ENCODE assay signal across 8 cellular contexts in the genomic region with DNA sequence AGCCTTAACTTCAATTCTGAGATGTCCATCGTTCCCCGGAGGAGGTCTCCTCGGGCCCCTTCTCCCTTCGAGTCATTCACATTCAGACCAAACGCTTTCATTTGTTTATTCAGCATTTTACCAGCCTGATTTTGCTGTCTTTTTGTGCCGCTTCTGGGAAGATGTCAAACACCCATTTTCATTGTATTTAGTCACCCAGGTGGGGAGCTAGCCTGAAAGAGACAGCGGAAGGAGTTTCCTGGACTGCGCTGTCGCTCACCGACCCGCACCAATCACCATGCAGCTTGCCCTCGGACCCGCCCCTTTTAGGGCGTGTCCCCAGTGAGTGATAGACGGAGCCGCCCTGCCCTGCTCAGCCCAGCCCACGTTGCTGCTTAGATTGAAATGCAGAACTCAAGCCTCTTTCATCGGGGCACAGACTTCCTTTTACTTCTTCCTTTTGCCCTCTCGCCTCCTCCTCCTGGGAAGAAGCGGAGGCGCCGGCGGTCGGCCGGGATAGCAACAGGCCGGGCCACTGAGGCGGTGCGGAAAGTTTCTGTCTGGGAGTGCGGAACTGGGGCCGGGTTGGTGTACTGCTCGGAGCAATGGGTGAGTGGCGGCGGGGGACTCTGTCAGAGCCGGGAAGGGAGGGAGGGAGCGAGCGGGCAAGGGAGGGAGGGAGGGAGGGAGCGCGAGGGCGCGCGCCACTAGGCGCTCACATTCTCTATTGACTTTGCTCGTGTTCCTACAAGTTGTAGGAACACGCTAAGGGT. TPM values are rescaled to one million over a fixed set of nuclear protein-coding genes. Genes with fewer than 3 reads are reported as not detected.
DNase-seq lines count a peak whose midpoint lies in the region; ATAC-seq, FAIRE-seq and TF ChIP-seq lines count a peak whose summit lies in the region.

A gene (plus strand): TSS at position 355 of the 752 bp plus-strand sequence. CDS start 230 bp downstream, at position 585.

- H3K9me3 ChIP-seq in A673 (ENCODE audit: low read depth, low read length, poor library complexity, severe bottlenecking), result no peaks in the 10 kb centered on the region
- H3K9me3 ChIP-seq in pancreas, result no peaks in the 10 kb centered on the region

- FAIRE-seq in pancreas (lab: Jason Lieb, UNC), result no peak

- no peaks in the 10 kb centered on the region for H3K27me3 ChIP-seq in A673 (replicated peaks; ENCODE audit: insufficient read depth, low read depth, low read length, poor library complexity)
- H3K27me3 ChIP-seq in pancreas, result peaks cover 4 to 74% (median 19%) of the 10 kb centered on the region in 4 donors

- no peak for TF ChIP-seq CTCF in A673 (conservative IDR thresholded peaks at IDR 0.05; ENCODE audit: low read depth, low read length)
- no peak for TF ChIP-seq CTCF in GM12865 (IDR thresholded peaks at IDR 0.05; ENCODE audit: insufficient read depth, low read depth, low read length, missing control alignments)
- no peak for TF ChIP-seq CTCF in pancreas (IDR thresholded peaks at IDR 0.05)

- H3K27ac ChIP-seq in A673 (ENCODE audit: low read depth, low read length, poor library complexity, severe bottlenecking) (peak within 1 kb of the TSS; percentile 82), pancreas (no peak within 1 kb of the TSS)

- POLR2A ChIA-PET in A673 (lab: Charles Lee; ENCODE audit: low non-redundant PET), result interaction anchor here (0.6 kb wide), 1 partner anchor 418 kb away, joined by 4 read pairs; no protein-coding TSS in a partner anchor

- WGBS in pancreas, 2 donors, result 1 to 2% methylated on average over 40 to 44 of the region's 44 CpGs

- BruUV-seq in A673 (replicated peaks; lab: Mats Ljungman, UMichigan), result no TSS peak

- H3K4me1 ChIP-seq in A673 (ENCODE audit: insufficient read depth, low read length, poor library complexity, severe bottlenecking), result peaks cover 22% of the 10 kb centered on the region
- H3K4me1 ChIP-seq in pancreas, result peaks cover 7 to 23% (median 16%) of the 10 kb centered on the region in 3 donors

- DNase-seq in A673 (ENCODE audit: low spot score) (peak; percentile 98), GM12865 (ENCODE audit: low read depth) (peak; percentile 59), NCI-H2196 (lab: John Stamatoyannopoulos, UW; ENCODE audit: unreplicated experiment) (peak; percentile 96), glomerular visceral epithelial cell (ENCODE audit: extremely low spot score) (peak; percentile 24), pancreas (peak; percentile 76 to 93 (median 87)), GM19240 (ENCODE audit: insufficient read length, low spot score) (no peak)
- DNase-seq in activated T-cell treated with anti-CD3 and anti-CD28 coated beads, Interleukin-2, amount 50 U/mL, for 48 hours, result peak; percentile 69 to 70

- ATAC-seq in HG03103 (IDR thresholded peaks at IDR 0.05; ENCODE audit: low read depth, unreplicated experiment), result peak; percentile 84
- peak; percentile 95 to 97 (median 96) for ATAC-seq in pancreas

- H3K36me3 ChIP-seq in A673 (ENCODE audit: insufficient read depth, low read length, poor library complexity, severe bottlenecking) (peaks cover 17% of the 10 kb centered on the region), pancreas (no peaks in the 10 kb centered on the region)

- intact Hi-C loops in A673 (cut with micrococcal nuclease; ENCODE audit: unreplicated experiment), result no loop called here
- intact Hi-C loops in pancreas (cut with DNase I), result no loop called here

- H3K4me3 ChIP-seq in A673 (ENCODE audit: low read depth, low read length, poor library complexity, severe bottlenecking) (peak within 1 kb of the TSS; percentile 63), GM12865 (ENCODE audit: low read depth, low read length) (no peak within 1 kb of the TSS), pancreas (peak within 1 kb of the TSS; percentile 17 to 52 (median 27))

- CTCF ChIA-PET in A673 (lab: Charles Lee), result interaction anchor here (0.6 kb wide), 1 partner anchor 489 kb away, joined by 3 read pairs; no protein-coding TSS in a partner anchor

RNA-seq across cellular contexts. Expression of the gene that starts here (rescaled TPM):
- total RNA-seq in A673 (2021), result 23.4 and 26.2 TPM in 2 replicates
- total RNA-seq in pancreas, result under 1 TPM in 3 of 6 donors, not detected in 3; 0.09 to 0.23 (median 0.22) TPM
- polyA plus RNA-seq in pancreas, result under 1 TPM in 1 of 2 donors, not detected in 1; 0.04 TPM

Comparison
In these comparisons a context has a peak if more than half of its experiments do, and no peak if none do; other contexts are left out.
1. RNA of the gene that starts here (total RNA-seq): 23.4 to 26.2 TPM in A673; 0.09 to 0.23 TPM in pancreas; every median in the first group is over 10 times any median in the second.
2. Peak in DNase-seq, ATAC-seq and H3K4me3 ChIP-seq in pancreas; RNA of the gene not detected or under 1 TPM.